ENCODE assay signal across 22 cellular contexts in the genomic region with DNA sequence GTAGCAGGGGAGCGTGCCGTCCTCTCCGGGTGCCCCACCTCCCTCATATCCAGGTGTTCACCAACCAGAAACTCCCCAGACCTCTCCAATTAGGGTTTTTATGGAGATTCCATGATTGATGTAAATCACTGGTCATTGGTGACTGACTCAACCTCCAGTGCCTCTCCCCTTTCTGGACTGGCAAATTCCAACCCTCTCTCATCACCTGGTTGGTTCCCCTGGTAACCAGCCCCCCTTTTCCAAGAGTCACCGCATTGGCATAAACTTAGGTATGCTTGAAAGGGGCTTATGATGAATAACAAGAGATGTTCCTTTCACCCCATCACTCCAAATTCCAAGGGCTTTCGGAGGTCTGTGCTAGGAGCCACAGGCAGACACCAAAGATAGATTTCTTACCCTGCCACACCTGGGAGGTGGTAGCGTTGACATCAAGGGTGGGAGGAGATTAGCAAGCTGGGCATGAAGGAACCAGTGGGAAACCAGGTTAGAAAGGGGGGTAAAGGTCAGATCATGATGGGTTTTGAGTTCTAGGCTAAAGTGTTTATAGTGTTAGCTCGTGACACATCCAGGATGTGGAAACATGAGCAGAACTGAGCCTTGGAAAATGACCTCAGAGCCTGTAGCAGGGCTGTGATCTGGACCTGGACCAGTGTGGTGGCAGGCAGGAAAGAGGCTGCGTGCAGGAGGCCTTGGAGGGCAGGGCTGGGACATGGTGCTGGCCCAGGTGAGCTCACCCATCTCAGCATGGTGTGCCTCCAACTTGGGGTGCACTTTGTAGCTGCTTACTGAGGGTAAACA. TPM values are rescaled to one million over a fixed set of nuclear protein-coding genes. Genes with fewer than 3 reads are reported as not detected.
DNase-seq lines count a peak whose midpoint lies in the region; ATAC-seq and TF ChIP-seq lines count a peak whose summit lies in the region.
"Had no signal": no experiment of that assay in that cellular context is flagged by ENCODE, and none has a peak within 500 bp of the region (broad histone marks: within the 10 kb centered on the region; RNA-seq: fewer than 3 reads in every experiment).

No MANE protein-coding gene starts in this region.

- H3K23ac ChIP-seq in IMR-90 (ENCODE audit: low read depth, low read length): no peak overlapping the region
- H3K23ac ChIP-seq in mesenchymal stem cell (ENCODE audit: low read length in 2 of 2): no peak overlapping the region

- H4K91ac ChIP-seq in IMR-90 (ENCODE audit: insufficient read depth, low read depth, low read length): no peak overlapping the region
- H4K91ac ChIP-seq in mesenchymal stem cell (ENCODE audit: low read length): no peak overlapping the region

- H3K79me2 ChIP-seq in smooth muscle cell (ENCODE audit: low read depth): no peaks in the 10 kb centered on the region

- no peak overlapping the region for H3K4me3 ChIP-seq in IMR-90 (ENCODE audit: insufficient read depth, low read depth, low read length)
- H3K4me3 ChIP-seq in mesenchymal stem cell (ENCODE audit: insufficient read depth in 1 of 2, low read depth in 1 of 2, low read length in 2 of 2): no peak overlapping the region
- H3K4me3 ChIP-seq in CD8-positive, alpha-beta memory T cell (ENCODE audit: low read length): no peak overlapping the region
- no peak overlapping the region for H3K4me3 ChIP-seq in smooth muscle cell
- H3K4me3 ChIP-seq: breast epithelium, SK-N-MC, upper lobe of left lung had no signal

- H3K4me3 Mint-ChIP-seq in activated naive CD8-positive, alpha-beta T cell treated with anti-CD3 and anti-CD28 coated beads, Interleukin-2, amount 50 U/mL, for 24 hours: no peak overlapping the region
- no peak overlapping the region for H3K4me3 Mint-ChIP-seq in CD8-positive, alpha-beta memory T cell
- H3K4me3 Mint-ChIP-seq: activated CD4-positive, alpha-beta T cell treated with anti-CD3 and anti-CD28 coated beads, Interleukin-2, amount 10 ng/mL, durations not matched to agents 7 days and 5 days; activated naive CD8-positive, alpha-beta T cell treated with anti-CD3 and anti-CD28 coated beads, Interleukin-2, amount 10 ng/mL, durations not matched to agents 7 days and 5 days; activated T-cell treated with anti-CD3 and anti-CD28 coated beads, Interleukin-2, amount 50 U/mL, for 72 hours; CD8-positive, alpha-beta T cell had no signal

- no peak overlapping the region for H4K8ac ChIP-seq in IMR-90 (ENCODE audit: low read depth in 2 of 2, low read length in 2 of 2)
- H4K8ac ChIP-seq in mesenchymal stem cell (ENCODE audit: low read length): no peak overlapping the region

- H3K4me1 Mint-ChIP-seq in activated naive CD8-positive, alpha-beta T cell treated with anti-CD3 and anti-CD28 coated beads, Interleukin-2, amount 50 U/mL, for 24 hours: peaks cover 33% of the 10 kb centered on the region
- peaks cover 21 to 33% (median 27%) of the 10 kb centered on the region in 3 donors for H3K4me1 Mint-ChIP-seq in CD8-positive, alpha-beta memory T cell
- H3K4me1 Mint-ChIP-seq: activated CD4-positive, alpha-beta T cell treated with anti-CD3 and anti-CD28 coated beads, Interleukin-2, amount 10 ng/mL, durations not matched to agents 7 days and 5 days had no signal

- H4K5ac ChIP-seq in IMR-90 (ENCODE audit: low read depth, low read length): no peak overlapping the region

- DNase-seq in Caki2 (ENCODE audit: low read depth): peak; percentile 38
- DNase-seq in IMR-90: peak; percentile 75
- no peak for DNase-seq in activated naive CD8-positive, alpha-beta T cell treated with anti-CD3 and anti-CD28 coated beads, Interleukin-2, amount 50 U/mL, for 24 hours
- peak; percentile 69 for DNase-seq in mesenchymal stem cell
- DNase-seq in CD8-positive, alpha-beta memory T cell: no peak
- DNase-seq in smooth muscle cell (lab: John Stamatoyannopoulos, UW; ENCODE audit: unreplicated experiment): no peak
- DNase-seq: activated CD4-positive, alpha-beta T cell treated with anti-CD3 and anti-CD28 coated beads, Interleukin-2, amount 10 ng/mL, durations not matched to agents 7 days and 5 days; activated naive CD8-positive, alpha-beta T cell treated with anti-CD3 and anti-CD28 coated beads, Interleukin-2, amount 10 ng/mL, durations not matched to agents 7 days and 5 days; activated T-cell treated with anti-CD3 and anti-CD28 coated beads, Interleukin-2, amount 50 U/mL, for 72 hours; CD8-positive, alpha-beta T cell; dermis blood vessel endothelial cell; foreskin keratinocyte; left cardiac atrium; NCI-H1436; NCI-H2171; nucleus accumbens; stimulated activated naive CD4-positive, alpha-beta T cell treated with Interleukin-2 at 50 U/mL for 16 hours; upper lobe of left lung had no signal

- no peak for TF ChIP-seq RAD21 in IMR-90 (IDR thresholded peaks at IDR 0.05; ENCODE audit: low read length)

- H3K18ac ChIP-seq in IMR-90 (ENCODE audit: low read depth, low read length) (no peak overlapping the region), mesenchymal stem cell (ENCODE audit: low read depth in 1 of 2, low read length in 2 of 2) (peak overlapping the region in 1 of 2 experiments; percentile 73)

- in situ Hi-C loops in Caki2 (cut with HindIII; ENCODE audit: low pct_unique_long_range_greater_than_20kb, low sequenced_read_pairs): no loop called here
- in situ Hi-C loops in IMR-90 (cut with MboI; ENCODE audit: low sequenced_read_pairs): no loop called here

- H3K27ac ChIP-seq in IMR-90 (ENCODE audit: insufficient read depth, low read length) (no peak overlapping the region), mesenchymal stem cell (ENCODE audit: low read length, poor library complexity, severe bottlenecking) (no peak overlapping the region), smooth muscle cell (ENCODE audit: low read depth) (no peak overlapping the region)
- no peak overlapping the region for H3K27ac ChIP-seq in CD8-positive, alpha-beta memory T cell (ENCODE audit: low read depth, low read length)
- H3K27ac ChIP-seq: breast epithelium, foreskin keratinocyte, SK-N-MC, upper lobe of left lung had no signal

- H2BK5ac ChIP-seq in IMR-90 (ENCODE audit: low read depth, low read length, poor library complexity, severe bottlenecking) (no peak overlapping the region), mesenchymal stem cell (ENCODE audit: low read depth, low read length, poor library complexity, severe bottlenecking) (no peak overlapping the region)

- H2BK120ac ChIP-seq in IMR-90 (ENCODE audit: low read depth, low read length) (no peak overlapping the region), mesenchymal stem cell (ENCODE audit: low read depth, low read length) (no peak overlapping the region)

- H3K4me1 ChIP-seq in IMR-90 (ENCODE audit: control insufficient read depth, insufficient read depth, low read length) (peaks cover 11% of the 10 kb centered on the region), mesenchymal stem cell (ENCODE audit: control insufficient read depth, insufficient read depth, low read depth, low read length) (peaks cover 17% of the 10 kb centered on the region), smooth muscle cell (ENCODE audit: low read depth) (no peaks in the 10 kb centered on the region)
- H3K4me1 ChIP-seq in CD8-positive, alpha-beta memory T cell (ENCODE audit: insufficient read depth, low read length): no peaks in the 10 kb centered on the region
- H3K4me1 ChIP-seq: breast epithelium, foreskin keratinocyte had no signal

- H3K9me3 ChIP-seq in IMR-90 (ENCODE audit: control insufficient read depth, insufficient read depth, low read length) (no peaks in the 10 kb centered on the region), mesenchymal stem cell (ENCODE audit: control insufficient read depth, low read length) (no peaks in the 10 kb centered on the region), smooth muscle cell (replicated peaks; ENCODE audit: low read depth) (no peaks in the 10 kb centered on the region)
- H3K9me3 ChIP-seq in CD8-positive, alpha-beta memory T cell (ENCODE audit: low read length): no peaks in the 10 kb centered on the region
- H3K9me3 ChIP-seq: breast epithelium, upper lobe of left lung had no signal

- H3K14ac ChIP-seq in IMR-90 (replicated peaks; ENCODE audit: low read depth, low read length) (no peak overlapping the region), mesenchymal stem cell (ENCODE audit: low read length in 2 of 2) (peak overlapping the region in 1 of 2 experiments; percentile 89)

- no peak overlapping the region for H2AFZ ChIP-seq in IMR-90 (replicated peaks; ENCODE audit: low read length, poor library complexity)
- no peak overlapping the region for H2AFZ ChIP-seq in mesenchymal stem cell (ENCODE audit: low read depth, low read length)
- no peak overlapping the region for H2AFZ ChIP-seq in smooth muscle cell (ENCODE audit: low read depth)

- intact Hi-C loops in IMR-90 (cut with micrococcal nuclease): no loop called here

- H2AK5ac ChIP-seq in IMR-90 (ENCODE audit: low read depth, low read length) (no peak overlapping the region), mesenchymal stem cell (ENCODE audit: low read length, severe bottlenecking) (no peak overlapping the region)

- ATAC-seq in IMR-90 (ENCODE audit: low read depth): peak; percentile 72
- peak; percentile 74 for ATAC-seq in activated naive CD8-positive, alpha-beta T cell treated with anti-CD3 and anti-CD28 coated beads, Interleukin-2, amount 50 U/mL, for 24 hours
- ATAC-seq in GM21360 (IDR thresholded peaks at IDR 0.05; ENCODE audit: unreplicated experiment): no peak
- ATAC-seq in HG03175 (IDR thresholded peaks at IDR 0.05; ENCODE audit: unreplicated experiment): no peak
- ATAC-seq: CD8-positive, alpha-beta T cell; foreskin keratinocyte; left cardiac atrium had no signal

- no peak overlapping the region for H2BK20ac ChIP-seq in IMR-90 (ENCODE audit: low read depth, low read length)

- H4K20me1 ChIP-seq in IMR-90 (ENCODE audit: insufficient read depth, low read length): no peaks in the 10 kb centered on the region
- H4K20me1 ChIP-seq in smooth muscle cell (ENCODE audit: low read depth): no peaks in the 10 kb centered on the region

- H2BK15ac ChIP-seq in IMR-90 (ENCODE audit: low read depth, low read length) (no peak overlapping the region), mesenchymal stem cell (ENCODE audit: low read depth, poor library complexity, severe bottlenecking) (no peak overlapping the region)

- peaks cover 2% of the 10 kb centered on the region for H3K36me3 Mint-ChIP-seq in activated naive CD8-positive, alpha-beta T cell treated with anti-CD3 and anti-CD28 coated beads, Interleukin-2, amount 50 U/mL, for 24 hours (ENCODE audit: low read depth)
- peaks cover 0 to 2% (median 0%) of the 10 kb centered on the region in 3 donors for H3K36me3 Mint-ChIP-seq in CD8-positive, alpha-beta memory T cell
- H3K36me3 Mint-ChIP-seq: activated naive CD8-positive, alpha-beta T cell treated with anti-CD3 and anti-CD28 coated beads, Interleukin-2, amount 10 ng/mL, durations not matched to agents 7 days and 5 days had no signal

- H3K27ac Mint-ChIP-seq in activated naive CD8-positive, alpha-beta T cell treated with anti-CD3 and anti-CD28 coated beads, Interleukin-2, amount 50 U/mL, for 24 hours: no peak overlapping the region
- peak overlapping the region in 2 of 8 donors; percentile 59 to 66 for H3K27ac Mint-ChIP-seq in CD8-positive, alpha-beta memory T cell
- H3K27ac Mint-ChIP-seq: activated CD4-positive, alpha-beta T cell treated with anti-CD3 and anti-CD28 coated beads, Interleukin-2, amount 10 ng/mL, durations not matched to agents 7 days and 5 days; activated naive CD8-positive, alpha-beta T cell treated with anti-CD3 and anti-CD28 coated beads, Interleukin-2, amount 10 ng/mL, durations not matched to agents 7 days and 5 days; activated T-cell treated with anti-CD3 and anti-CD28 coated beads, Interleukin-2, amount 50 U/mL, for 72 hours; CD8-positive, alpha-beta T cell had no signal

- H3K4ac ChIP-seq in IMR-90 (ENCODE audit: low read depth, low read length): no peak overlapping the region
- no peak overlapping the region for H3K4ac ChIP-seq in mesenchymal stem cell (ENCODE audit: low read depth in 1 of 2, low read length in 2 of 2)

- POLR2A ChIA-PET in IMR-90 (lab: Charles Lee; ENCODE audit: unreplicated experiment): no interaction called here
- POLR2A ChIA-PET in CD8-positive, alpha-beta memory T cell (lab: Charles Lee): interaction anchor here (0.7 kb wide), 1 partner anchor 43 kb away, joined by 4 read pairs; no protein-coding TSS in a partner anchor

- whole genome bisulfite sequencing in IMR-90 (ENCODE audit: extremely low coverage in 2 of 2, insufficient read length in 1 of 2), 2 experiments: 17% methylated on average over 1 of the region's 8 CpGs; no CpG with 5 or more reads in 1 of the 2 experiments
- 74% methylated on average over 3 of the region's 8 CpGs for WGBS in mesenchymal stem cell
- 88% methylated on average over 8 of the region's 8 CpGs for WGBS in smooth muscle cell (ENCODE audit: low lambda C conversion rate)

- H3K4me2 ChIP-seq in IMR-90 (ENCODE audit: low read depth, low read length) (no peak overlapping the region), mesenchymal stem cell (ENCODE audit: low read length, poor library complexity, severe bottlenecking) (no peak overlapping the region), smooth muscle cell (no peak overlapping the region)

- H3K27me3 Mint-ChIP-seq in activated naive CD8-positive, alpha-beta T cell treated with anti-CD3 and anti-CD28 coated beads, Interleukin-2, amount 50 U/mL, for 24 hours: no peaks in the 10 kb centered on the region
- no peaks in the 10 kb centered on the region for H3K27me3 Mint-ChIP-seq in CD8-positive, alpha-beta memory T cell
- H3K27me3 Mint-ChIP-seq: activated CD4-positive, alpha-beta T cell treated with anti-CD3 and anti-CD28 coated beads, Interleukin-2, amount 10 ng/mL, durations not matched to agents 7 days and 5 days; activated naive CD8-positive, alpha-beta T cell treated with anti-CD3 and anti-CD28 coated beads, Interleukin-2, amount 10 ng/mL, durations not matched to agents 7 days and 5 days had no signal

- TF ChIP-seq CTCF in IMR-90 (conservative IDR thresholded peaks at IDR 0.05; ENCODE audit: low read depth, low read length): no peak
- TF ChIP-seq CTCF in smooth muscle cell (IDR thresholded peaks at IDR 0.05; ENCODE audit: borderline replicate concordance, insufficient read depth, poor library complexity, severe bottlenecking): no peak

- 0 out of 2 replicates have a peak, but pooled peaks cover 2% of the 10 kb centered on the region for H3K27me3 ChIP-seq in IMR-90 (ENCODE audit: control insufficient read depth, insufficient read depth, low read length)
- H3K27me3 ChIP-seq in mesenchymal stem cell (ENCODE audit: control insufficient read depth in 1 of 2, insufficient read depth in 1 of 2, low read length in 2 of 2): no peaks in the 10 kb centered on the region
- H3K27me3 ChIP-seq in CD8-positive, alpha-beta memory T cell (ENCODE audit: insufficient read depth, low read length, poor library complexity, severe bottlenecking): no peaks in the 10 kb centered on the region
- H3K27me3 ChIP-seq in smooth muscle cell (ENCODE audit: low read depth): no peaks in the 10 kb centered on the region
- H3K27me3 ChIP-seq: breast epithelium, upper lobe of left lung had no signal

- no TSS peak for BruUV-seq in IMR-90 (replicated peaks; lab: Mats Ljungman, UMichigan)

- no peak overlapping the region for H3K56ac ChIP-seq in IMR-90 (ENCODE audit: extremely low read depth, insufficient read depth, low read length)

- no peaks in the 10 kb centered on the region for H3K36me3 ChIP-seq in IMR-90 (ENCODE audit: control insufficient read depth, insufficient read depth, low read length)
- no peaks in the 10 kb centered on the region for H3K36me3 ChIP-seq in mesenchymal stem cell (ENCODE audit: control insufficient read depth in 1 of 2, insufficient read depth in 2 of 2, low read depth in 1 of 2, low read length in 2 of 2)
- no peaks in the 10 kb centered on the region for H3K36me3 ChIP-seq in CD8-positive, alpha-beta memory T cell (ENCODE audit: insufficient read depth, low read length)
- no peaks in the 10 kb centered on the region for H3K36me3 ChIP-seq in smooth muscle cell (ENCODE audit: low read depth)
- H3K36me3 ChIP-seq: breast epithelium, upper lobe of left lung had no signal

- dilution Hi-C loops in IMR-90 (cut with HindIII; ENCODE audit: low sequenced_read_pairs, unreplicated experiment): no loop called here

- H3K9ac ChIP-seq in IMR-90 (ENCODE audit: low read depth, low read length): no peak overlapping the region
- H3K9ac ChIP-seq in mesenchymal stem cell (ENCODE audit: low read length): no peak overlapping the region
- no peak overlapping the region for H3K9ac ChIP-seq in smooth muscle cell (ENCODE audit: low read depth)

- peak overlapping the region in 1 of 2 experiments; percentile 42 for H2BK12ac ChIP-seq in mesenchymal stem cell (ENCODE audit: low read length in 2 of 2)

- no peaks in the 10 kb centered on the region for H3F3A ChIP-seq in smooth muscle cell (ENCODE audit: low read depth)

- no peaks in the 10 kb centered on the region; the same call in 1 of the 2 replicates for H3K9me1 ChIP-seq in IMR-90 (ENCODE audit: insufficient read depth, low read length)

- CTCF ChIA-PET in IMR-90 (lab: Yijun Ruan, JAX): interaction anchor here (0.7 kb wide), 1 partner anchor 44 kb away, joined by 4 read pairs; no protein-coding TSS in a partner anchor
- CTCF ChIA-PET in CD8-positive, alpha-beta memory T cell (lab: Charles Lee): no interaction called here

- H3K79me1 ChIP-seq in IMR-90 (ENCODE audit: low read depth in 1 of 2, low read length in 2 of 2) (no peaks in the 10 kb centered on the region), mesenchymal stem cell (replicated peaks; ENCODE audit: low read length, poor library complexity, severe bottlenecking) (peaks cover 49% of the 10 kb centered on the region)

- peak overlapping the region; percentile 11 for H2AK9ac ChIP-seq in IMR-90 (replicated peaks; ENCODE audit: low read depth, low read length, poor library complexity)

- no peak for TF ChIP-seq POLR2A in IMR-90 (IDR thresholded peaks at IDR 0.05; ENCODE audit: low read depth, low read length)

- H3K9me3 Mint-ChIP-seq in activated naive CD8-positive, alpha-beta T cell treated with anti-CD3 and anti-CD28 coated beads, Interleukin-2, amount 50 U/mL, for 24 hours: no peaks in the 10 kb centered on the region
- H3K9me3 Mint-ChIP-seq in CD8-positive, alpha-beta memory T cell: no peaks in the 10 kb centered on the region
- H3K9me3 Mint-ChIP-seq: activated CD4-positive, alpha-beta T cell treated with anti-CD3 and anti-CD28 coated beads, Interleukin-2, amount 10 ng/mL, durations not matched to agents 7 days and 5 days; activated naive CD8-positive, alpha-beta T cell treated with anti-CD3 and anti-CD28 coated beads, Interleukin-2, amount 10 ng/mL, durations not matched to agents 7 days and 5 days; activated T-cell treated with anti-CD3 and anti-CD28 coated beads, Interleukin-2, amount 50 U/mL, for 72 hours; CD8-positive, alpha-beta T cell had no signal

RNA-seq across cellular contexts. Expression of a gene that starts 45.1 kb away (rescaled TPM):
- total RNA-seq in Caki2 (2014; rRNA removed; shearing (Covaris generic); ENCODE audit: low replicate concordance): 11.0 and 11.7 TPM in 2 replicates
- total RNA-seq in IMR-90 (2012; rRNA removed) (4.2 and 5.0 TPM in 2 replicates), smooth muscle cell (1.6 and 1.9 TPM in 2 replicates)
- polyA plus RNA-seq in IMR-90 (2012; rRNA removed) (4.1 and 5.3 TPM in 2 replicates), smooth muscle cell (2.3 and 3.7 TPM in 2 replicates)
- polyA plus RNA-seq in IMR-90 (2012; cell fraction: cytosol; rRNA removed): 2.5 and 2.6 TPM in 2 replicates
- polyA plus RNA-seq in IMR-90 (2012; cell fraction: nucleus; rRNA removed; ENCODE audit: low replicate concordance): 3.2 and 9.7 TPM in 2 replicates
- polyA plus RNA-seq in mesenchymal stem cell (2013, experiment 1 of 2): 7.6 TPM
- 7.8 TPM for polyA plus RNA-seq in mesenchymal stem cell (2013, experiment 2 of 2)
- total RNA-seq in CD8-positive, alpha-beta memory T cell: 10 to 100 TPM in 1 of 2 experiments, 1 to 10 TPM in 1; 8.9 to 10.0 TPM
- polyA plus RNA-seq in CD8-positive, alpha-beta memory T cell: 15.1 TPM

Comparison
In these comparisons a context has a peak if more than half of its experiments do, and no peak if none do; other contexts are left out.
1. DNase-seq: peak in Caki2 (single experiment), IMR-90 (single experiment) and mesenchymal stem cell (single experiment); none in activated naive CD8-positive, alpha-beta T cell treated with anti-CD3 and anti-CD28 coated beads, Interleukin-2, amount 50 U/mL, for 24 hours (single experiment), CD8-positive, alpha-beta memory T cell (0 of 5) and smooth muscle cell (single experiment).
2. ATAC-seq: peak in IMR-90 (single experiment) and activated naive CD8-positive, alpha-beta T cell treated with anti-CD3 and anti-CD28 coated beads, Interleukin-2, amount 50 U/mL, for 24 hours (single experiment); none in GM21360 (single experiment) and HG03175 (single experiment).